Comparison of ENCODE assay signal across 23 cellular contexts in genomic region chr10:71494980-71495381, GRCh38.
DNase-seq lines count a peak whose midpoint lies in the region; ATAC-seq, FAIRE-seq and TF ChIP-seq lines count a peak whose summit lies in the region.
"Had no signal": no experiment of that assay in that cellular context is flagged by ENCODE, and none has a peak within 500 bp of the region (broad histone marks: within the 10 kb centered on the region; RNA-seq: fewer than 3 reads in every experiment).

No MANE protein-coding gene starts in this region.

- H3K36me3 Mint-ChIP-seq in naive thymus-derived CD4-positive, alpha-beta T cell, result no peaks in the 10 kb centered on the region
- H3K36me3 Mint-ChIP-seq: activated CD8-positive, alpha-beta memory T cell treated with anti-CD3 and anti-CD28 coated beads, Interleukin-2, amount 10 ng/mL, durations not matched to agents 7 days and 5 days had no signal

- H3K4ac ChIP-seq in mesenchymal stem cell (ENCODE audit: low read depth in 1 of 2, low read length in 2 of 2), result no peak overlapping the region

- no peaks in the 10 kb centered on the region for H3K27me3 ChIP-seq in naive thymus-derived CD4-positive, alpha-beta T cell (ENCODE audit: control insufficient read depth in 2 of 2, insufficient read depth in 2 of 2, low read length in 2 of 2)
- peaks cover 58 to 72% of the 10 kb centered on the region in 2 experiments for H3K27me3 ChIP-seq in mesenchymal stem cell (ENCODE audit: control insufficient read depth in 1 of 2, insufficient read depth in 1 of 2, low read length in 2 of 2)
- H3K27me3 ChIP-seq: BE2C had no signal

- H3K4me1 ChIP-seq in naive thymus-derived CD4-positive, alpha-beta T cell (ENCODE audit: control insufficient read depth in 2 of 2, insufficient read depth in 2 of 2, low read length in 2 of 2), result no peaks in the 10 kb centered on the region
- no peaks in the 10 kb centered on the region for H3K4me1 ChIP-seq in mesenchymal stem cell (ENCODE audit: control insufficient read depth, insufficient read depth, low read depth, low read length)

- intact Hi-C loops in naive thymus-derived CD4-positive, alpha-beta T cell (cut with micrococcal nuclease), result no loop called here
- intact Hi-C loops in lower leg skin (cut with DNase I; ENCODE audit: low total_unique reads), result no loop called here

- no peak overlapping the region for H4K91ac ChIP-seq in mesenchymal stem cell (ENCODE audit: low read length)

- H3K9me3 ChIP-seq in naive thymus-derived CD4-positive, alpha-beta T cell (ENCODE audit: control insufficient read depth in 2 of 3, low read length in 3 of 3), result no peaks in the 10 kb centered on the region
- H3K9me3 ChIP-seq in mesenchymal stem cell (ENCODE audit: control insufficient read depth, low read length), result peaks cover 6% of the 10 kb centered on the region
- H3K9me3 ChIP-seq: BE2C, prostate gland, thoracic aorta had no signal

- no peak overlapping the region for H3K9ac ChIP-seq in mesenchymal stem cell (ENCODE audit: low read length)

- H3K4me1 Mint-ChIP-seq in naive thymus-derived CD4-positive, alpha-beta T cell, result peaks cover 0 to 15% (median 0%) of the 10 kb centered on the region in 7 donors

- H3K18ac ChIP-seq in mesenchymal stem cell (ENCODE audit: low read depth in 1 of 2, low read length in 2 of 2), result no peak overlapping the region

- no peaks in the 10 kb centered on the region for H3K36me3 ChIP-seq in naive thymus-derived CD4-positive, alpha-beta T cell (ENCODE audit: control insufficient read depth in 2 of 3, insufficient read depth in 3 of 3, low read length in 3 of 3)
- no peaks in the 10 kb centered on the region for H3K36me3 ChIP-seq in mesenchymal stem cell (ENCODE audit: control insufficient read depth in 1 of 2, insufficient read depth in 2 of 2, low read depth in 1 of 2, low read length in 2 of 2)
- H3K36me3 ChIP-seq: BE2C, prostate gland, thoracic aorta had no signal

- in situ Hi-C loops in GM13976 (cut with MboI; ENCODE audit: low sequenced_read_pairs, unreplicated experiment), result no loop called here

- no peak overlapping the region for H2BK12ac ChIP-seq in mesenchymal stem cell (ENCODE audit: low read length in 2 of 2)

- peaks cover 0 to 4% (median 0%) of the 10 kb centered on the region in 11 donors for H3K9me3 Mint-ChIP-seq in naive thymus-derived CD4-positive, alpha-beta T cell
- H3K9me3 Mint-ChIP-seq: T-helper 2 cell treated with Interferon-gamma antibody and Interleukin-4, amounts not matched to agents 5 μg/mL and 100 μg/mL, for 36 hours had no signal

- no peak for TF ChIP-seq CTCF in GM13976 (IDR thresholded peaks at IDR 0.05; ENCODE audit: borderline replicate concordance, control extremely low read depth, extremely low read depth, insufficient read depth, missing control alignments)
- TF ChIP-seq CTCF in lower leg skin (IDR thresholded peaks at IDR 0.05), result no peak

- peak; percentile 77 for DNase-seq in GM13976 (ENCODE audit: low spot score)
- DNase-seq in NOMO-1 treated with DMSO at 0.1 percent for 48 hours (lab: John Stamatoyannopoulos, UW; ENCODE audit: unreplicated experiment), result peak; percentile 62
- no peak for DNase-seq in naive thymus-derived CD4-positive, alpha-beta T cell
- no peak for DNase-seq in lower leg skin (ENCODE audit: low spot score in 2 of 2)
- DNase-seq in NCI-H2196 (lab: John Stamatoyannopoulos, UW; ENCODE audit: unreplicated experiment), result no peak
- no peak for DNase-seq in RCC 7860 (ENCODE audit: low spot score)
- no peak for DNase-seq in mesenchymal stem cell
- DNase-seq: activated CD8-positive, alpha-beta memory T cell treated with anti-CD3 and anti-CD28 coated beads, Interleukin-2, amount 10 ng/mL, durations not matched to agents 7 days and 5 days; BE2C; dermis blood vessel endothelial cell; foreskin fibroblast; HCEC 1CT; kidney glomerular epithelial cell; mesendoderm; NCI-H1417 treated with DMSO at 0.1 percent for 48 hours; nephron progenitor cell; SHP77 treated with DMSO at 0.1 percent for 48 hours; stimulated activated CD4-positive, alpha-beta T cell treated with anti-CD3 and anti-CD28 coated beads, Interleukin-4, amount 100 ng/mL, for 4 hours had no signal

- no peak overlapping the region for H2BK5ac ChIP-seq in mesenchymal stem cell (ENCODE audit: low read depth, low read length, poor library complexity, severe bottlenecking)

- H4K8ac ChIP-seq in mesenchymal stem cell (ENCODE audit: low read length), result no peak overlapping the region

- H2AFZ ChIP-seq in mesenchymal stem cell (ENCODE audit: low read depth, low read length), result no peak overlapping the region

- FAIRE-seq in RCC 7860 (lab: Jason Lieb, UNC), result no peak

- no peak for TF ChIP-seq POLR2A in lower leg skin (IDR thresholded peaks at IDR 0.05)

- H2BK15ac ChIP-seq in mesenchymal stem cell (ENCODE audit: low read depth, poor library complexity, severe bottlenecking), result no peak overlapping the region

- H3K14ac ChIP-seq in mesenchymal stem cell (ENCODE audit: low read length in 2 of 2), result no peak overlapping the region

- no peak overlapping the region for H3K4me3 Mint-ChIP-seq in naive thymus-derived CD4-positive, alpha-beta T cell
- H3K4me3 Mint-ChIP-seq: activated CD8-positive, alpha-beta memory T cell treated with anti-CD3 and anti-CD28 coated beads, Interleukin-2, amount 10 ng/mL, durations not matched to agents 7 days and 5 days; nephron progenitor cell; T-helper 2 cell treated with Interferon-gamma antibody and Interleukin-4, amounts not matched to agents 5 μg/mL and 100 μg/mL, for 36 hours had no signal

- 55 to 66% methylated on average over 9 of the region's 9 CpGs for WGBS in lower leg skin, 2 donors
- WGBS in mesenchymal stem cell, result 81% methylated on average over 9 of the region's 9 CpGs

- H3K27ac Mint-ChIP-seq in naive thymus-derived CD4-positive, alpha-beta T cell, result no peak overlapping the region
- H3K27ac Mint-ChIP-seq: activated CD8-positive, alpha-beta memory T cell treated with anti-CD3 and anti-CD28 coated beads, Interleukin-2, amount 10 ng/mL, durations not matched to agents 7 days and 5 days; nephron progenitor cell; T-helper 2 cell treated with Interferon-gamma antibody and Interleukin-4, amounts not matched to agents 5 μg/mL and 100 μg/mL, for 36 hours had no signal

- no peak overlapping the region for H2BK120ac ChIP-seq in mesenchymal stem cell (ENCODE audit: low read depth, low read length)

- no peak overlapping the region for H3K4me2 ChIP-seq in mesenchymal stem cell (ENCODE audit: low read length, poor library complexity, severe bottlenecking)
- H3K4me2 ChIP-seq: smooth muscle cell had no signal

- H3K27me3 Mint-ChIP-seq in naive thymus-derived CD4-positive, alpha-beta T cell, result peaks cover 0 to 7% (median 4%) of the 10 kb centered on the region in 5 donors

- H3K23ac ChIP-seq in mesenchymal stem cell (ENCODE audit: low read length in 2 of 2), result no peak overlapping the region

- POLR2A ChIA-PET in naive thymus-derived CD4-positive, alpha-beta T cell (lab: Charles Lee), result interaction anchor here (0.7 kb wide), 1 partner anchor 107 kb away, joined by 4 read pairs; no protein-coding TSS in a partner anchor

- H2AK5ac ChIP-seq in mesenchymal stem cell (ENCODE audit: low read length, severe bottlenecking), result no peak overlapping the region

- H3K27ac ChIP-seq in naive thymus-derived CD4-positive, alpha-beta T cell (ENCODE audit: low read depth, low read length), result no peak overlapping the region
- no peak overlapping the region for H3K27ac ChIP-seq in mesenchymal stem cell (ENCODE audit: low read length, poor library complexity, severe bottlenecking)
- H3K27ac ChIP-seq: prostate gland, thoracic aorta had no signal

- no peaks in the 10 kb centered on the region for H3K79me1 ChIP-seq in mesenchymal stem cell (replicated peaks; ENCODE audit: low read length, poor library complexity, severe bottlenecking)

- H3K4me3 ChIP-seq in naive thymus-derived CD4-positive, alpha-beta T cell (ENCODE audit: low read length), result no peak overlapping the region
- H3K4me3 ChIP-seq in lower leg skin (ENCODE audit: low read depth, poor library complexity, severe bottlenecking) (no peak overlapping the region), mesenchymal stem cell (ENCODE audit: insufficient read depth in 1 of 2, low read depth in 1 of 2, low read length in 2 of 2) (no peak overlapping the region)
- H3K4me3 ChIP-seq: prostate gland, smooth muscle cell, thoracic aorta had no signal

- ATAC-seq in GM19463 (IDR thresholded peaks at IDR 0.05; ENCODE audit: unreplicated experiment), result peak; percentile 51
- peak; percentile 61 for ATAC-seq in naive thymus-derived CD4-positive, alpha-beta T cell
- ATAC-seq: activated CD8-positive, alpha-beta memory T cell treated with anti-CD3 and anti-CD28 coated beads, Interleukin-2, amount 10 ng/mL, durations not matched to agents 7 days and 5 days had no signal

- CTCF ChIA-PET in naive thymus-derived CD4-positive, alpha-beta T cell (lab: Charles Lee), result no interaction called here

Comparison
In these comparisons a context has a peak if more than half of its experiments do, and no peak if none do; other contexts are left out.
1. DNase-seq: peak in GM13976 (single experiment) and NOMO-1 treated with DMSO at 0.1 percent for 48 hours (single experiment); none in naive thymus-derived CD4-positive, alpha-beta T cell (0 of 9), lower leg skin (0 of 2), NCI-H2196 (single experiment), RCC 7860 (single experiment) and mesenchymal stem cell (single experiment).